9 cellular contexts compared by ENCODE assay signal in the genomic region with DNA sequence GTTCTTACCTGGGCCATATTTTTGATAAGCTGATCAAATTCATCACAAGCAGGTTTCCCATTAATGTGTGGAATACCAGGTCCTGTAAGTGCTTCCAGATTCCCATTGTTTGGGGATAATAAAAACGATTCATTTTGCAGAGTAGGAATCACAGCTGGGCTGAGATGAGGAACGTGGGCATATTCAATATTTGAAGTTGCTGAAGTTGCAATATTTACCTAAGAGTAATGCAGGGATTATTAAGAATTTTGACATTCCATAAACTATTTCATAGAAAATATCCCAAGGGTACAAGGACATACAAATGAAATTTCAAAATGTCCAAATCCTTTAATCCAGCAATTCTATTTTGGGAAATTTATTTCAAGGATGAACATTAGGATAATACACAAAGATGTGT. TPM values are rescaled to one million over a fixed set of nuclear protein-coding genes. Genes with fewer than 3 reads are reported as not detected.
"Had no signal": no experiment of that assay in that cellular context is flagged by ENCODE, and none has a peak within 500 bp of the region (broad histone marks: within the 10 kb centered on the region; RNA-seq: fewer than 3 reads in every experiment).

No MANE protein-coding gene starts in this region.

- FAIRE-seq: H1, H54, HTR-8/SVneo had no signal

- H3K27ac Mint-ChIP-seq: GM23338, H9 had no signal

- DNase-seq: H9, HCEC 1CT, KBM-7 had no signal

- H3K9me3 Mint-ChIP-seq: GM23338, H9 had no signal

- H3K4me3 Mint-ChIP-seq: GM23338, H9 had no signal

- ATAC-seq: GM23338 had no signal

- H3K27ac ChIP-seq: KMS-11 had no signal

- H2AFZ ChIP-seq: GM23338 had no signal

- H3K4me2 ChIP-seq: GM23338, KMS-11 had no signal

- H3K9ac ChIP-seq: KMS-11 had no signal

- H3K4me3 ChIP-seq: GM23338 had no signal

RNA-seq across cellular contexts. Expression of a gene that starts 55.1 kb away (rescaled TPM):
- total RNA-seq: HT-29 had no signal
